14 cellular contexts compared by ENCODE assay signal in genomic region chr11:35304900-35305299, GRCh38.
DNase-seq lines count a peak whose midpoint lies in the region; ATAC-seq and TF ChIP-seq lines count a peak whose summit lies in the region.
"Had no signal": no experiment of that assay in that cellular context is flagged by ENCODE, and none has a peak within 500 bp of the region (broad histone marks: within the 10 kb centered on the region; RNA-seq: fewer than 3 reads in every experiment).

No MANE protein-coding gene starts in this region.

- H3K9me3 Mint-ChIP-seq in HFFc6 = no peaks in the 10 kb centered on the region
- H3K9me3 Mint-ChIP-seq: activated T-cell treated with anti-CD3 and anti-CD28 coated beads, Interleukin-2, amount 50 U/mL, for 24 hours; IgD-negative memory B cell; neural progenitor cell had no signal

- H3K4me3 Mint-ChIP-seq in HFFc6 = no peak overlapping the region
- H3K4me3 Mint-ChIP-seq: activated T-cell treated with anti-CD3 and anti-CD28 coated beads, Interleukin-2, amount 50 U/mL, for 24 hours; neural progenitor cell had no signal

- DNase-seq in HFFc6 (no peak), esophagus muscularis mucosa (ENCODE audit: extremely low spot score) (no peak), superior temporal gyrus (ENCODE audit: extremely low spot score) (no peak), gastrocnemius medialis (no peak)
- DNase-seq: activated CD4-positive, alpha-beta T cell treated with anti-CD3 and anti-CD28 coated beads, Interleukin-2, amount 50 U/mL, for 1 hour; DMS 273 treated with DMSO at 0.1 percent for 48 hours had no signal

- H3K27me3 Mint-ChIP-seq in HFFc6 (ENCODE audit: insufficient read depth) = peaks cover 1% of the 10 kb centered on the region; the same call in 1 of the 2 replicates
- H3K27me3 Mint-ChIP-seq: activated T-cell treated with anti-CD3 and anti-CD28 coated beads, Interleukin-2, amount 50 U/mL, for 24 hours; IgD-negative memory B cell had no signal

- peaks cover 40% of the 10 kb centered on the region for H3K4me1 Mint-ChIP-seq in HFFc6 (ENCODE audit: low read depth)

- H3K4me3 ChIP-seq in esophagus muscularis mucosa = no peak overlapping the region
- H3K4me3 ChIP-seq in neutrophil (ENCODE audit: low read depth in 1 of 2, low read length in 1 of 2) = no peak overlapping the region
- H3K4me3 ChIP-seq in gastrocnemius medialis = no peak overlapping the region
- H3K4me3 ChIP-seq: lung, neural progenitor cell had no signal

- no peak for TF ChIP-seq CTCF in C4-2B (conservative IDR thresholded peaks at IDR 0.05)
- no peak for TF ChIP-seq CTCF in HFFc6 (IDR thresholded peaks at IDR 0.05)
- no peak for TF ChIP-seq CTCF in esophagus muscularis mucosa (IDR thresholded peaks at IDR 0.05)
- no peak for TF ChIP-seq CTCF in neutrophil (IDR thresholded peaks at IDR 0.05)
- TF ChIP-seq CTCF in gastrocnemius medialis (IDR thresholded peaks at IDR 0.05 in 4 of 5, conservative IDR thresholded peaks at IDR 0.05 in 1 of 5) = no peak

- 41% methylated on average over 5 of the region's 5 CpGs for WGBS in esophagus muscularis mucosa

- H3K27ac ChIP-seq in C4-2B = peak overlapping the region; percentile 88
- peak overlapping the region; percentile 65 to 78 (median 70) for H3K27ac ChIP-seq in esophagus muscularis mucosa (replicated peaks in 1 of 4)
- H3K27ac ChIP-seq in neutrophil = peak overlapping the region; percentile 64
- peak overlapping the region in 1 of 4 donors; percentile 57 for H3K27ac ChIP-seq in gastrocnemius medialis
- H3K27ac ChIP-seq: neural progenitor cell had no signal

- H3K4me1 ChIP-seq in esophagus muscularis mucosa (peaks cover 8 to 42% (median 32%) of the 10 kb centered on the region in 4 donors), neutrophil (ENCODE audit: control insufficient read depth in 1 of 2, insufficient read depth in 1 of 2, low read depth in 1 of 2, low read length in 1 of 2) (peaks cover 34 to 37% of the 10 kb centered on the region in 2 experiments), gastrocnemius medialis (no peaks in the 10 kb centered on the region)
- H3K4me1 ChIP-seq: neural progenitor cell had no signal

- H3K27me3 ChIP-seq in esophagus muscularis mucosa (no peaks in the 10 kb centered on the region), neutrophil (no peaks in the 10 kb centered on the region), gastrocnemius medialis (no peaks in the 10 kb centered on the region)
- H3K27me3 ChIP-seq: neural progenitor cell had no signal

- intact Hi-C loops in esophagus muscularis mucosa (cut with DNase I) = loop anchor here (5.0 kb wide), 1 partner anchor 378 kb away; no protein-coding TSS in a partner anchor
- intact Hi-C loops in gastrocnemius medialis (cut with DNase I; ENCODE audit: low total_unique reads) = no loop called here

- no peak for TF ChIP-seq POLR2A in esophagus muscularis mucosa (IDR thresholded peaks at IDR 0.05; ENCODE audit: low read depth)
- TF ChIP-seq POLR2A in gastrocnemius medialis (IDR thresholded peaks at IDR 0.05) = no peak

- H3K36me3 ChIP-seq in esophagus muscularis mucosa (no peaks in the 10 kb centered on the region), neutrophil (no peaks in the 10 kb centered on the region), gastrocnemius medialis (no peaks in the 10 kb centered on the region)
- H3K36me3 ChIP-seq: neural progenitor cell had no signal

- H3K27ac Mint-ChIP-seq in HFFc6 = peak overlapping the region; percentile 92
- H3K27ac Mint-ChIP-seq: neural progenitor cell had no signal

- H3K36me3 Mint-ChIP-seq in HFFc6 (ENCODE audit: low read depth) = 0 out of 2 replicates have a peak, but pooled peaks cover 9% of the 10 kb centered on the region
- H3K36me3 Mint-ChIP-seq: IgD-negative memory B cell, neural progenitor cell had no signal

- H3K9me3 ChIP-seq in esophagus muscularis mucosa (no peaks in the 10 kb centered on the region), neutrophil (no peaks in the 10 kb centered on the region), gastrocnemius medialis (no peaks in the 10 kb centered on the region)

- in situ Hi-C loops in gastrocnemius medialis (cut with MboI; ENCODE audit: low sequenced_read_pairs in 4 of 4) = no loop called here

- ATAC-seq in HG03460 (IDR thresholded peaks at IDR 0.05; ENCODE audit: unreplicated experiment) = no peak
- no peak for ATAC-seq in GM19452 (IDR thresholded peaks at IDR 0.05; ENCODE audit: unreplicated experiment)
- ATAC-seq in gastrocnemius medialis = no peak

- TF ChIP-seq EP300 in esophagus muscularis mucosa (IDR thresholded peaks at IDR 0.05) = no peak
